Comparison of ENCODE assay signal across 18 cellular contexts in the genomic region with DNA sequence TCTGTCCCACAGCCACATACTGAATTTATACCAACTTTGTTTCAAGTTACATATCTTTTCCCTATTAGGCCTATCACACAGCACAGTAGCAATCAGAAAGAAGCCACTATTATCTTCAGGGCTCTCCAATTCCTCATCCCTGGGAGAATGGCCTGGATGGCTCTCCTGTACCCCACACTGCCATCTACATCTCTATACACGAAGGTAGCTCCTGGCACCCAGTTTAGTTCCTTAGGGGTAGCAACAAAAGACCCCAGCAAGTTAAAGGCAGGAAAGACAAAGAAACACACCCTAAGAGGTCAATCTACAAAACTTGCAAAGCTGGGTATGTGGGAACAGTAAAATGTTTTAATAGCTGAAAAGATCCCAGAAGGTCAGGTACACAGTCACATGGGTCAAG. TPM values are rescaled to one million over a fixed set of nuclear protein-coding genes. Genes with fewer than 3 reads are reported as not detected.
A peak's percentile ranks its signal among the peaks of the same experiment; 100 is the strongest.
DNase-seq lines count a peak whose midpoint lies in the region; ATAC-seq and TF ChIP-seq lines count a peak whose summit lies in the region.
"Had no signal": no experiment of that assay in that cellular context is flagged by ENCODE, and none has a peak within 500 bp of the region (broad histone marks: within the 10 kb centered on the region; RNA-seq: fewer than 3 reads in every experiment).

No MANE protein-coding gene starts in this region.

- H3K4me3 Mint-ChIP-seq in GM23338, result peak overlapping the region; percentile 22; the same call in 1 of the 3 replicates
- H3K4me3 Mint-ChIP-seq in dendritic cell treated with granulocyte-macrophage colony-stimulating factor and Interleukin-4, amounts not matched to agents 40 ng/mL and 50 ng/mL, for 4 days, result no peak overlapping the region
- H3K4me3 Mint-ChIP-seq in type B pancreatic cell, result no peak overlapping the region
- no peak overlapping the region for H3K4me3 Mint-ChIP-seq in CD14-positive monocyte
- H3K4me3 Mint-ChIP-seq in nephron progenitor cell, result no peak overlapping the region
- H3K4me3 Mint-ChIP-seq: B cell; CD4-positive, alpha-beta T cell; CD8-positive, alpha-beta memory T cell; H9 had no signal

- H3F3A ChIP-seq in GM23338 (replicated peaks; ENCODE audit: low read depth), result no peaks in the 10 kb centered on the region

- intact Hi-C loops in dendritic cell treated with granulocyte-macrophage colony-stimulating factor and Interleukin-4, amounts not matched to agents 40 ng/mL and 50 ng/mL, for 4 days (cut with micrococcal nuclease), result no loop called here
- intact Hi-C loops in CD14-positive monocyte (cut with micrococcal nuclease), result no loop called here

- H3K36me3 Mint-ChIP-seq in GM23338 (ENCODE audit: low read depth) (no peaks in the 10 kb centered on the region; the same call in 2 of the 3 replicates), type B pancreatic cell (no peaks in the 10 kb centered on the region), CD14-positive monocyte (no peaks in the 10 kb centered on the region), nephron progenitor cell (ENCODE audit: low read depth) (peaks cover 4% of the 10 kb centered on the region)
- H3K36me3 Mint-ChIP-seq in dendritic cell treated with granulocyte-macrophage colony-stimulating factor and Interleukin-4, amounts not matched to agents 40 ng/mL and 50 ng/mL, for 4 days (ENCODE audit: low read depth), result no peaks in the 10 kb centered on the region

- DNase-seq in GM23338 (ENCODE audit: low spot score) (no peak), type B pancreatic cell (ENCODE audit: extremely low spot score, unreplicated experiment) (no peak), CD14-positive monocyte (ENCODE audit: low spot score) (no peak), nephron progenitor cell (no peak)
- DNase-seq: CD4-positive, alpha-beta T cell; CD8-positive, alpha-beta memory T cell; DMS53; DMS79 treated with DMSO at 0.1 percent for 48 hours; GF-D8; H9 had no signal

- no peak overlapping the region for H3K9ac ChIP-seq in iPS-18a (ENCODE audit: low read length)
- H3K9ac ChIP-seq: BLaER1 had no signal

- no peak for TF ChIP-seq CTCF in GM23338 (conservative IDR thresholded peaks at IDR 0.05; ENCODE audit: low read depth in 2 of 2)
- no peak for TF ChIP-seq CTCF in type B pancreatic cell (conservative IDR thresholded peaks at IDR 0.05)
- no peak for TF ChIP-seq CTCF in CD14-positive monocyte (IDR thresholded peaks at IDR 0.05)
- TF ChIP-seq CTCF in nephron progenitor cell (IDR thresholded peaks at IDR 0.05), result no peak

- H3K4me2 ChIP-seq in GM23338, result 0 out of 2 replicates have a peak overlapping the region, but pooled peaks have one; percentile 53
- H3K4me2 ChIP-seq: BLaER1 had no signal

- no peaks in the 10 kb centered on the region; the same call in 1 of the 2 replicates for H4K20me1 ChIP-seq in GM23338 (replicated peaks; ENCODE audit: insufficient read depth)
- H4K20me1 ChIP-seq: BLaER1 had no signal

- H3K27ac Mint-ChIP-seq in GM23338, result peak overlapping the region; percentile 7; the same call in 1 of the 2 replicates
- peak overlapping the region; percentile 8 for H3K27ac Mint-ChIP-seq in dendritic cell treated with granulocyte-macrophage colony-stimulating factor and Interleukin-4, amounts not matched to agents 40 ng/mL and 50 ng/mL, for 4 days
- H3K27ac Mint-ChIP-seq in type B pancreatic cell, result peak overlapping the region; percentile 14
- H3K27ac Mint-ChIP-seq in CD14-positive monocyte, result no peak overlapping the region
- no peak overlapping the region for H3K27ac Mint-ChIP-seq in nephron progenitor cell
- H3K27ac Mint-ChIP-seq: B cell; CD4-positive, alpha-beta T cell; CD8-positive, alpha-beta memory T cell had no signal

- H3K4me1 ChIP-seq in GM23338 (ENCODE audit: insufficient read depth) (peaks cover 38% of the 10 kb centered on the region), iPS-18a (ENCODE audit: control insufficient read depth, low read depth, low read length) (peaks cover 27% of the 10 kb centered on the region)
- H3K4me1 ChIP-seq: BLaER1 had no signal

- no peaks in the 10 kb centered on the region for H3K9me3 ChIP-seq in iPS-18a (ENCODE audit: control insufficient read depth, low read depth, low read length)
- H3K9me3 ChIP-seq: BLaER1 had no signal

- H3K4me3 ChIP-seq in GM23338 (no peak overlapping the region), iPS-18a (ENCODE audit: low read length) (peak overlapping the region; percentile 18)
- H3K4me3 ChIP-seq: BLaER1 had no signal

- H3K27me3 ChIP-seq in GM23338 (ENCODE audit: insufficient read depth), result no peaks in the 10 kb centered on the region
- no peaks in the 10 kb centered on the region for H3K27me3 ChIP-seq in iPS-18a (ENCODE audit: control insufficient read depth, insufficient read depth, low read length)
- H3K27me3 ChIP-seq: BLaER1 had no signal

- H3K9me3 Mint-ChIP-seq in GM23338, result no peaks in the 10 kb centered on the region
- no peaks in the 10 kb centered on the region for H3K9me3 Mint-ChIP-seq in dendritic cell treated with granulocyte-macrophage colony-stimulating factor and Interleukin-4, amounts not matched to agents 40 ng/mL and 50 ng/mL, for 4 days
- H3K9me3 Mint-ChIP-seq in type B pancreatic cell, result no peaks in the 10 kb centered on the region
- no peaks in the 10 kb centered on the region for H3K9me3 Mint-ChIP-seq in CD14-positive monocyte
- H3K9me3 Mint-ChIP-seq in nephron progenitor cell, result no peaks in the 10 kb centered on the region
- H3K9me3 Mint-ChIP-seq: CD4-positive, alpha-beta T cell; CD8-positive, alpha-beta memory T cell; H9 had no signal

- H3K4me1 Mint-ChIP-seq in GM23338 (peaks cover 50% of the 10 kb centered on the region), type B pancreatic cell (ENCODE audit: unreplicated experiment) (peaks cover 3% of the 10 kb centered on the region), CD14-positive monocyte (peaks cover 6% of the 10 kb centered on the region), nephron progenitor cell (peaks cover 4% of the 10 kb centered on the region)
- H3K4me1 Mint-ChIP-seq in dendritic cell treated with granulocyte-macrophage colony-stimulating factor and Interleukin-4, amounts not matched to agents 40 ng/mL and 50 ng/mL, for 4 days (ENCODE audit: low read depth), result peaks cover 13% of the 10 kb centered on the region
- H3K4me1 Mint-ChIP-seq: CD8-positive, alpha-beta memory T cell had no signal

- H2AFZ ChIP-seq in GM23338, result no peak overlapping the region

- ATAC-seq in GM23338 (peak; percentile 79), GM21515 (IDR thresholded peaks at IDR 0.05; ENCODE audit: unreplicated experiment) (no peak)
- ATAC-seq: HCT116 had no signal

- H3K27ac ChIP-seq in GM23338 (ENCODE audit: low read depth) (no peak overlapping the region), iPS-18a (ENCODE audit: low read length) (no peak overlapping the region)
- H3K27ac ChIP-seq: 22Rv1, BLaER1, C4-2B had no signal

- H3K27me3 Mint-ChIP-seq in GM23338 (ENCODE audit: insufficient read depth, low read depth, poor library complexity) (peaks cover 3% of the 10 kb centered on the region), type B pancreatic cell (no peaks in the 10 kb centered on the region), CD14-positive monocyte (ENCODE audit: low read depth in 3 of 3) (no peaks in the 10 kb centered on the region), nephron progenitor cell (ENCODE audit: low read depth, poor library complexity) (peaks cover 9% of the 10 kb centered on the region)
- H3K27me3 Mint-ChIP-seq in dendritic cell treated with granulocyte-macrophage colony-stimulating factor and Interleukin-4, amounts not matched to agents 40 ng/mL and 50 ng/mL, for 4 days, result no peaks in the 10 kb centered on the region
- H3K27me3 Mint-ChIP-seq: B cell; CD4-positive, alpha-beta T cell; CD8-positive, alpha-beta memory T cell had no signal

- H3K9me2 ChIP-seq in GM23338 (ENCODE audit: insufficient read depth), result no peaks in the 10 kb centered on the region

- H3K79me2 ChIP-seq in GM23338 (replicated peaks; ENCODE audit: insufficient read depth), result no peaks in the 10 kb centered on the region

- H3K36me3 ChIP-seq in GM23338 (ENCODE audit: insufficient read depth), result no peaks in the 10 kb centered on the region
- no peaks in the 10 kb centered on the region for H3K36me3 ChIP-seq in iPS-18a (ENCODE audit: control insufficient read depth, low read depth, low read length)
- H3K36me3 ChIP-seq: BLaER1 had no signal

TF ChIP-seq in GM23338, 12 proteins besides CTCF, POLR2A, EP300 and RAD21 (continues in another document):
- TF ChIP-seq ZNF114 (CRISPR knock-in tag; IDR thresholded peaks at IDR 0.05) (no peak), ZNF331 (CRISPR knock-in tag; IDR thresholded peaks at IDR 0.05; ENCODE audit: low read depth) (no peak), POLR2AphosphoS5 (IDR thresholded peaks at IDR 0.05; ENCODE audit: low read depth) (no peak), EZH2phosphoT487 (IDR thresholded peaks at IDR 0.05; ENCODE audit: unreplicated experiment) (no peak), NANOG (IDR thresholded peaks at IDR 0.05; ENCODE audit: borderline replicate concordance) (no peak)
- TF ChIP-seq, protein P1, sequence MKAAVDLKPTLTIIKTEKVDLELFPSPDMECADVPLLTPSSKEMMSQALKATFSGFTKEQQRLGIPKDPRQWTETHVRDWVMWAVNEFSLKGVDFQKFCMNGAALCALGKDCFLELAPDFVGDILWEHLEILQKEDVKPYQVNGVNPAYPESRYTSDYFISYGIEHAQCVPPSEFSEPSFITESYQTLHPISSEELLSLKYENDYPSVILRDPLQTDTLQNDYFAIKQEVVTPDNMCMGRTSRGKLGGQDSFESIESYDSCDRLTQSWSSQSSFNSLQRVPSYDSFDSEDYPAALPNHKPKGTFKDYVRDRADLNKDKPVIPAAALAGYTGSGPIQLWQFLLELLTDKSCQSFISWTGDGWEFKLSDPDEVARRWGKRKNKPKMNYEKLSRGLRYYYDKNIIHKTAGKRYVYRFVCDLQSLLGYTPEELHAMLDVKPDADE (IDR thresholded peaks at IDR 0.05), result no peak

RNA-seq across cellular contexts. Expression of a gene that starts 39.9 kb away (rescaled TPM):
- 27.4 and 29.7 TPM in 2 replicates for total RNA-seq in GM23338 (2014; rRNA removed; shearing (Covaris generic))
- polyA plus RNA-seq in GM23338 (2016; fragmentation: Nextera tagmentation; extraction: Ambion mirVana) (6.1 and 7.6 TPM in 2 replicates), CD14-positive monocyte (under 1 TPM; 0.08 to 0.17 TPM)
- total RNA-seq in type B pancreatic cell (ENCODE audit: low replicate concordance), result 13.7 and 21.5 TPM in 2 replicates

RNA-seq across cellular contexts. Expression of a gene that starts 56.5 kb away (rescaled TPM):
- 23.8 and 24.9 TPM in 2 replicates for total RNA-seq in GM23338 (2014; rRNA removed; shearing (Covaris generic))
- polyA plus RNA-seq in GM23338 (2016; fragmentation: Nextera tagmentation; extraction: Ambion mirVana), result 53.7 and 64.8 TPM in 2 replicates
- total RNA-seq in type B pancreatic cell (ENCODE audit: low replicate concordance), result 40.2 and 41.7 TPM in 2 replicates
- polyA plus RNA-seq in CD14-positive monocyte, result 1 to 10 TPM; 5.6 to 9.9 TPM

RNA-seq across cellular contexts. Expression of a gene that starts 56.9 kb away (rescaled TPM):
- total RNA-seq in GM23338 (2014; rRNA removed; shearing (Covaris generic)), result 8.4 and 9.9 TPM in 2 replicates
- 26.2 and 31.1 TPM in 2 replicates for polyA plus RNA-seq in GM23338 (2016; fragmentation: Nextera tagmentation; extraction: Ambion mirVana)
- 16.5 and 20.3 TPM in 2 replicates for total RNA-seq in type B pancreatic cell (ENCODE audit: low replicate concordance)
- polyA plus RNA-seq in CD14-positive monocyte, result 10 to 100 TPM; 24.7 to 29.0 TPM

Comparison
In these comparisons a context has a peak if more than half of its experiments do, and no peak if none do; other contexts are left out.
1. H3K27ac Mint-ChIP-seq: peak in GM23338 (single experiment), dendritic cell treated with granulocyte-macrophage colony-stimulating factor and Interleukin-4, amounts not matched to agents 40 ng/mL and 50 ng/mL, for 4 days (single experiment) and type B pancreatic cell (single experiment); none in CD14-positive monocyte (0 of 7) and nephron progenitor cell (single experiment).